In the genomic region with DNA sequence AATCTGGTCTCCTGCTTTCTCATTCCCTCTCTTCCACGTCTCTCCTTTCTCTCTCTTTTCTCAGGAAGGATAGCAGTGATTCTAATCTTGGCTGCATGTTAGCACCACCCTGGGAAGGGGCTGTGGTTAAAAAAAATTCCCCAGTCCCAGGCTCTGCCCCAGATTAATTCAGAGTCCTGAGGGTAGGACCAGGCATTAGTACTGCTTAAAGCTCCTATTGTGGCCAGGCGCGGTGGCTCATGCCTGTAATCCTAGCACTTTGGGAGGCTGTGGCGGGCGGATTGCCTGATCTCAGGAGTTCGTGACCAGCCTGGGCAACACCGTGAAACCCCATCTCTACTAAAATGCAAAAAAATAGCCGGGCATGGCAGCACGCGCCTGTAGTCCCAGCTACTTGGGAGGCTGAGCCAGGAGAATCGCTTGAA, we compare ENCODE assay signal across 8 cellular contexts. TPM values are rescaled to one million over a fixed set of nuclear protein-coding genes. Genes with fewer than 3 reads are reported as not detected.
DNase-seq lines count a peak whose midpoint lies in the region; ATAC-seq and TF ChIP-seq lines count a peak whose summit lies in the region.

No MANE protein-coding gene starts in this region.

- H3K4me2 ChIP-seq in DND-41 (ENCODE audit: insufficient read depth, low read length) = peak overlapping the region; percentile 89

- intact Hi-C loops in Right ventricle myocardium superior (cut with DNase I) = no loop called here

- DNase-seq in DND-41 (no peak), Peyer's patch (no peak), retina (peak; percentile 30), erythroblast (lab: John Stamatoyannopoulos, UW) (no peak), Right ventricle myocardium superior (no peak), left lobe of liver (ENCODE audit: low spot score) (no peak)

- peak overlapping the region; percentile 84 for H3K27ac ChIP-seq in DND-41 (ENCODE audit: low read length)
- peak overlapping the region; percentile 55 to 81 (median 76) for H3K27ac ChIP-seq in Peyer's patch

- ATAC-seq in DND-41 (ENCODE audit: insufficient read depth, low read depth) (no peak), GM18511 (IDR thresholded peaks at IDR 0.05; ENCODE audit: unreplicated experiment) (no peak), Right ventricle myocardium superior (ENCODE audit: poor library complexity) (no peak), left lobe of liver (no peak)

- H3K79me2 ChIP-seq in DND-41 (ENCODE audit: insufficient read depth, low read length) = no peaks in the 10 kb centered on the region

- no peaks in the 10 kb centered on the region for H3K36me3 ChIP-seq in DND-41 (ENCODE audit: insufficient read depth, low read length)
- H3K36me3 ChIP-seq in Peyer's patch = no peaks in the 10 kb centered on the region
- H3K36me3 ChIP-seq in endocrine pancreas (ENCODE audit: control insufficient read depth, insufficient read depth, low read length) = no peaks in the 10 kb centered on the region

- no peaks in the 10 kb centered on the region for H3K9me3 ChIP-seq in DND-41 (ENCODE audit: insufficient read depth, low read length, severe bottlenecking)
- H3K9me3 ChIP-seq in Peyer's patch = no peaks in the 10 kb centered on the region
- H3K9me3 ChIP-seq in endocrine pancreas (ENCODE audit: control insufficient read depth, low read length) = no peaks in the 10 kb centered on the region

- H4K20me1 ChIP-seq in DND-41 (ENCODE audit: insufficient read depth, low read length) = no peaks in the 10 kb centered on the region

- H3K4me1 ChIP-seq in DND-41 (ENCODE audit: insufficient read depth, low read length) = peaks cover 60% of the 10 kb centered on the region
- peaks cover 0 to 43% (median 26%) of the 10 kb centered on the region in 4 donors for H3K4me1 ChIP-seq in Peyer's patch
- H3K4me1 ChIP-seq in endocrine pancreas (ENCODE audit: control insufficient read depth, insufficient read depth, low read length) = peaks cover 4% of the 10 kb centered on the region

- H3K9ac ChIP-seq in DND-41 (ENCODE audit: low read depth, low read length) = peak overlapping the region; percentile 48
- peak overlapping the region; percentile 55 for H3K9ac ChIP-seq in endocrine pancreas (ENCODE audit: control insufficient read depth, insufficient read depth, low read length)

- TF ChIP-seq CTCF in DND-41 (IDR thresholded peaks at IDR 0.05; ENCODE audit: borderline replicate concordance, extremely low read depth, low read length, poor library complexity, severe bottlenecking) = no peak
- no peak for TF ChIP-seq CTCF in Peyer's patch (IDR thresholded peaks at IDR 0.05)

- H3K4me3 ChIP-seq in DND-41 (ENCODE audit: low read depth in 1 of 2, low read length in 2 of 2) (no peak overlapping the region; a peak in 1 of 4 replicates), Peyer's patch (no peak overlapping the region), endocrine pancreas (ENCODE audit: control insufficient read depth, insufficient read depth, low read length) (peak overlapping the region; percentile 2)

- TF ChIP-seq POLR2A in Peyer's patch (IDR thresholded peaks at IDR 0.05) (no peak), erythroblast (IDR thresholded peaks at IDR 0.05; ENCODE audit: low read length) (no peak)

- H3K27me3 ChIP-seq in DND-41 (ENCODE audit: insufficient read depth, low read length, poor library complexity) (no peaks in the 10 kb centered on the region), Peyer's patch (no peaks in the 10 kb centered on the region), endocrine pancreas (ENCODE audit: control insufficient read depth, insufficient read depth, low read length) (no peaks in the 10 kb centered on the region)

- 0 out of 2 replicates have a peak overlapping the region, but pooled peaks have one; percentile 73 for H2AFZ ChIP-seq in DND-41 (ENCODE audit: low read depth, low read length)

RNA-seq across cellular contexts. Expression of a gene that starts 35.4 kb away (rescaled TPM):
- total RNA-seq in Peyer's patch (100 to 1,000 TPM in 1 of 4 donors, 10 to 100 TPM in 3; 73.7 to 115 (median 84.4) TPM), Right ventricle myocardium superior (4.4 TPM), left lobe of liver (30.4 TPM)
